16 cellular contexts compared by ENCODE assay signal in genomic region chr1:231390071-231390470, GRCh38. TPM values are rescaled to one million over a fixed set of nuclear protein-coding genes. Genes with fewer than 3 reads are reported as not detected.
A peak's percentile ranks its signal among the peaks of the same experiment; 100 is the strongest.
DNase-seq lines count a peak whose midpoint lies in the region; ATAC-seq lines count a peak whose summit lies in the region.
"Had no signal": no experiment of that assay in that cellular context is flagged by ENCODE, and none has a peak within 500 bp of the region (broad histone marks: within the 10 kb centered on the region; RNA-seq: fewer than 3 reads in every experiment).

No MANE protein-coding gene starts in this region.

- no peaks in the 10 kb centered on the region for H3K9me3 Mint-ChIP-seq in activated T-cell treated with anti-CD3 and anti-CD28 coated beads, Interleukin-2, amount 50 U/mL, for 72 hours
- no peaks in the 10 kb centered on the region for H3K9me3 Mint-ChIP-seq in T-helper 1 cell treated with Interleukin-12 subunit alpha and Interleukin-12 subunit beta and Interleukin-4 antibody, amounts not matched to agents 30 μg/mL and 1 μg/mL, for 36 hours
- H3K9me3 Mint-ChIP-seq in stimulated activated naive B cell treated with anti-CD40 and anti-IgM and Interleukin-4, amounts not matched to agents 10 μg/mL and 1 μg/mL and 100 μg/mL, for 72 hours, result no peaks in the 10 kb centered on the region
- H3K9me3 Mint-ChIP-seq: GM23338 had no signal

- peak overlapping the region; percentile 45 to 50 for H3K4me3 Mint-ChIP-seq in activated T-cell treated with anti-CD3 and anti-CD28 coated beads, Interleukin-2, amount 50 U/mL, for 72 hours
- no peak overlapping the region for H3K4me3 Mint-ChIP-seq in T-helper 1 cell treated with Interleukin-12 subunit alpha and Interleukin-12 subunit beta and Interleukin-4 antibody, amounts not matched to agents 30 μg/mL and 1 μg/mL, for 36 hours
- H3K4me3 Mint-ChIP-seq in stimulated activated naive B cell treated with anti-CD40 and anti-IgM and Interleukin-4, amounts not matched to agents 10 μg/mL and 1 μg/mL and 100 μg/mL, for 72 hours, result no peak overlapping the region
- H3K4me3 Mint-ChIP-seq: GM23338 had no signal

- peak in 1 of 2 donors; percentile 21 for DNase-seq in activated T-cell treated with anti-CD3 and anti-CD28 coated beads, Interleukin-2, amount 50 U/mL, for 72 hours
- DNase-seq in activated T-cell treated with anti-CD3 and anti-CD28 coated beads for 4 hours (no peak), fibroblast of peridontal ligament (ENCODE audit: extremely low read depth) (peak; percentile 41), putamen (ENCODE audit: low spot score) (no peak), hippocampal formation (lab: John Stamatoyannopoulos, UW) (no peak)
- DNase-seq in stimulated activated naive B cell treated with anti-CD40 and anti-IgM and Interleukin-4, amounts not matched to agents 10 μg/mL and 1 μg/mL and 100 μg/mL, for 72 hours, result no peak
- DNase-seq: caudate nucleus, esophagus squamous epithelium, GF-D8, left lung, NCI-H2081, nucleus accumbens, testis had no signal

- H3K36me3 Mint-ChIP-seq in activated T-cell treated with anti-CD3 and anti-CD28 coated beads, Interleukin-2, amount 50 U/mL, for 72 hours (ENCODE audit: insufficient read depth in 2 of 2), result peaks cover 2 to 4% of the 10 kb centered on the region in 2 donors
- H3K36me3 Mint-ChIP-seq in T-helper 1 cell treated with Interleukin-12 subunit alpha and Interleukin-12 subunit beta and Interleukin-4 antibody, amounts not matched to agents 30 μg/mL and 1 μg/mL, for 36 hours (ENCODE audit: low read depth), result peaks cover 6% of the 10 kb centered on the region
- H3K36me3 Mint-ChIP-seq in stimulated activated naive B cell treated with anti-CD40 and anti-IgM and Interleukin-4, amounts not matched to agents 10 μg/mL and 1 μg/mL and 100 μg/mL, for 72 hours, result peaks cover 4 to 14% of the 10 kb centered on the region in 2 donors

- H3K4me1 Mint-ChIP-seq in activated T-cell treated with anti-CD3 and anti-CD28 coated beads, Interleukin-2, amount 50 U/mL, for 72 hours (ENCODE audit: low read depth), result peaks cover 44% of the 10 kb centered on the region
- H3K4me1 Mint-ChIP-seq in T-helper 1 cell treated with Interleukin-12 subunit alpha and Interleukin-12 subunit beta and Interleukin-4 antibody, amounts not matched to agents 30 μg/mL and 1 μg/mL, for 36 hours (ENCODE audit: low read depth), result peaks cover 38% of the 10 kb centered on the region
- peaks cover 30 to 51% of the 10 kb centered on the region in 2 donors for H3K4me1 Mint-ChIP-seq in stimulated activated naive B cell treated with anti-CD40 and anti-IgM and Interleukin-4, amounts not matched to agents 10 μg/mL and 1 μg/mL and 100 μg/mL, for 72 hours

- H3K27ac Mint-ChIP-seq in activated T-cell treated with anti-CD3 and anti-CD28 coated beads, Interleukin-2, amount 50 U/mL, for 72 hours, result peak overlapping the region; percentile 62
- peak overlapping the region; percentile 55 for H3K27ac Mint-ChIP-seq in T-helper 1 cell treated with Interleukin-12 subunit alpha and Interleukin-12 subunit beta and Interleukin-4 antibody, amounts not matched to agents 30 μg/mL and 1 μg/mL, for 36 hours
- no peak overlapping the region for H3K27ac Mint-ChIP-seq in stimulated activated naive B cell treated with anti-CD40 and anti-IgM and Interleukin-4, amounts not matched to agents 10 μg/mL and 1 μg/mL and 100 μg/mL, for 72 hours
- H3K27ac Mint-ChIP-seq: GM23338 had no signal

- no peaks in the 10 kb centered on the region for H3K27me3 Mint-ChIP-seq in activated T-cell treated with anti-CD3 and anti-CD28 coated beads, Interleukin-2, amount 50 U/mL, for 72 hours (ENCODE audit: low read depth)
- no peaks in the 10 kb centered on the region for H3K27me3 Mint-ChIP-seq in T-helper 1 cell treated with Interleukin-12 subunit alpha and Interleukin-12 subunit beta and Interleukin-4 antibody, amounts not matched to agents 30 μg/mL and 1 μg/mL, for 36 hours (ENCODE audit: low read depth)
- no peaks in the 10 kb centered on the region for H3K27me3 Mint-ChIP-seq in stimulated activated naive B cell treated with anti-CD40 and anti-IgM and Interleukin-4, amounts not matched to agents 10 μg/mL and 1 μg/mL and 100 μg/mL, for 72 hours

- peak; percentile 59 to 65 for ATAC-seq in activated T-cell treated with anti-CD3 and anti-CD28 coated beads, Interleukin-2, amount 50 U/mL, for 72 hours (replicated peaks in 1 of 2)
- ATAC-seq in stimulated activated naive B cell treated with anti-CD40 and anti-IgM and Interleukin-4, amounts not matched to agents 10 μg/mL and 1 μg/mL and 100 μg/mL, for 72 hours (replicated peaks), result peak; percentile 88 to 95
- ATAC-seq in HG02588 (IDR thresholded peaks at IDR 0.05; ENCODE audit: unreplicated experiment), result no peak
- ATAC-seq: GM23338, left lung had no signal

RNA-seq across cellular contexts. Expression of gene EGLN1, which starts 32.0 kb away (rescaled TPM):
- total RNA-seq in activated T-cell treated with anti-CD3 and anti-CD28 coated beads, Interleukin-2, amount 50 U/mL, for 72 hours, result 10 to 100 TPM; 13.8 to 18.5 TPM

RNA-seq across cellular contexts. Expression of gene SPRTN, which starts 52.0 kb away (rescaled TPM):
- total RNA-seq in activated T-cell treated with anti-CD3 and anti-CD28 coated beads, Interleukin-2, amount 50 U/mL, for 72 hours, result 10 to 100 TPM in 1 of 2 donors, 1 to 10 TPM in 1; 9.6 to 10.4 TPM

RNA-seq across cellular contexts. Expression of gene EXOC8, which starts 52.4 kb away (rescaled TPM):
- 10 to 100 TPM; 17.2 to 19.2 TPM for total RNA-seq in activated T-cell treated with anti-CD3 and anti-CD28 coated beads, Interleukin-2, amount 50 U/mL, for 72 hours

Comparison
In these comparisons a context has a peak if more than half of its experiments do, and no peak if none do; other contexts are left out.
1. H3K4me3 Mint-ChIP-seq: peak in activated T-cell treated with anti-CD3 and anti-CD28 coated beads, Interleukin-2, amount 50 U/mL, for 72 hours (2 of 2); none in T-helper 1 cell treated with Interleukin-12 subunit alpha and Interleukin-12 subunit beta and Interleukin-4 antibody, amounts not matched to agents 30 μg/mL and 1 μg/mL, for 36 hours (single experiment) and stimulated activated naive B cell treated with anti-CD40 and anti-IgM and Interleukin-4, amounts not matched to agents 10 μg/mL and 1 μg/mL and 100 μg/mL, for 72 hours (0 of 2).